Comparison of ENCODE assay signal across 19 cellular contexts in the genomic region with DNA sequence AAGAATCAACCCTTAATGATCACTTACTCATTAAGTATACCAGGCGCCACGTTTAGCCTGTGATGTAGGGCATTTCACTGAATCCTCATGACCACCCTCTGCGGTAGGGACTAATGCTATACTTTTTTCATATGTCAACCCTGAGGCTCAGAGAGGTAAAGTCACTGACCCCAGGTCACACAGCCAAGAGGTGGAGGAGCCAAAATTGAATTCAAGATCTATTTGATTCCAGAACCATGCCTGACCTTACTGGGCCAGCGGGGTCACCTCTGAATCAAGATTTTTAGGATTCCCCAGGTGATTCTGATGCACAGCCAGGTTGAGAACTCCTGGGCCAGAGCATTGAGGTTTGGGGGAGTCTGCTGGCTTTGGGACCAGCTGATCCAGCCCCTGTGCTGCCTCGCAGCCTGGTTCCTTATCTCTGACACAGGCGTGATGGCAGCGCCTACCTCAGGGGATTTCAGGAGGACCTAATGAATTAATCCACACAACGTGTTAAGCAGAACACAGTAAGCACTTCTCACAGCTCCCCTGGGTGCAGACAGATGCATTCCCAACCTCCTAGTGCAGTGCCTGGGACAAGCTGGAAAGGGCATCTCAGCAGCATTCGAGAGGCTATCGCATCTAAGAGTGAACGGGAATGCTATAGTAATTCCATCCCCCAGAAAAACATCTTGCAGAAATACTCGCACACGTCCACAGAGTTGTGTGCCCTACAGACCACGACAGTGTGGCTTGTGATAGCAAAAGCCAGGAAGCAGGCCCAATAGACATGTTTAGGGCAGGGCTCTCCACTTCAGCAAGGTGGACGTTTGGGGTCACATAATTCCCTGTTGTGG.
A peak's percentile ranks its signal among the peaks of the same experiment; 100 is the strongest.
DNase-seq lines count a peak whose midpoint lies in the region; ATAC-seq and TF ChIP-seq lines count a peak whose summit lies in the region.
"Had no signal": no experiment of that assay in that cellular context is flagged by ENCODE, and none has a peak within 500 bp of the region (broad histone marks: within the 10 kb centered on the region; RNA-seq: fewer than 3 reads in every experiment).

No MANE protein-coding gene starts in this region.

- peak; percentile 18 for DNase-seq in NCI-H2171 treated with DMSO at 0.1 percent for 48 hours (lab: John Stamatoyannopoulos, UW)
- no peak for DNase-seq in lower lobe of right lung
- DNase-seq in tibial artery, result no peak
- DNase-seq in substantia nigra (lab: John Stamatoyannopoulos, UW), result no peak
- no peak for DNase-seq in NOMO-1 (lab: John Stamatoyannopoulos, UW; ENCODE audit: unreplicated experiment in 2 of 2)
- DNase-seq in NCI-H187 treated with DMSO at 0.1 percent for 48 hours (lab: John Stamatoyannopoulos, UW), result no peak
- DNase-seq in activated CD4-positive, alpha-beta T cell treated with anti-CD3 and anti-CD28 coated beads, Interleukin-2, amount 50 U/mL, for 48 hours, result no peak
- DNase-seq: activated CD4-positive, alpha-beta T cell treated with anti-CD3 and anti-CD28 coated beads for 4 hours; CD8-positive, alpha-beta T cell; DMS79 treated with DMSO at 0.1 percent for 48 hours; H7; NCI-H1436; stimulated activated CD4-positive, alpha-beta T cell treated with anti-CD3 and anti-CD28 coated beads, Interleukin-2, amount 100 ng/mL, for 24 hours; stimulated activated naive CD8-positive, alpha-beta T cell treated with anti-CD3 and anti-CD28 coated beads, Interleukin-15, amount 100 ng/mL, for 72 hours; SW 1271 had no signal

- H3K4me3 ChIP-seq in lower lobe of right lung, result no peak overlapping the region
- no peak overlapping the region for H3K4me3 ChIP-seq in tibial artery
- H3K4me3 ChIP-seq: cardiac muscle cell, lung had no signal

- TF ChIP-seq CTCF in lower lobe of right lung (IDR thresholded peaks at IDR 0.05) (no peak), tibial artery (IDR thresholded peaks at IDR 0.05) (no peak)

- H3K4me1 ChIP-seq in lower lobe of right lung (peaks cover 34% of the 10 kb centered on the region), tibial artery (peaks cover 0 to 62% (median 27%) of the 10 kb centered on the region in 4 donors)

- intact Hi-C loops in dendritic cell treated with granulocyte-macrophage colony-stimulating factor and Interleukin-4, amounts not matched to agents 40 ng/mL and 50 ng/mL, for 4 days (cut with micrococcal nuclease), result loop anchor here (5.0 kb wide), 1 partner anchor 44 kb away; no protein-coding TSS in a partner anchor
- intact Hi-C loops in lower lobe of right lung (cut with DNase I) (no loop called here), tibial artery (cut with DNase I; ENCODE audit: low total_unique reads) (no loop called here)

- H3K27me3 ChIP-seq in lower lobe of right lung (ENCODE audit: low read depth) (no peaks in the 10 kb centered on the region), tibial artery (no peaks in the 10 kb centered on the region)
- H3K27me3 ChIP-seq: cardiac muscle cell had no signal

- no peaks in the 10 kb centered on the region for H3K9me3 Mint-ChIP-seq in dendritic cell treated with granulocyte-macrophage colony-stimulating factor and Interleukin-4, amounts not matched to agents 40 ng/mL and 50 ng/mL, for 4 days
- H3K9me3 Mint-ChIP-seq: CD8-positive, alpha-beta T cell; stimulated activated naive CD8-positive, alpha-beta T cell treated with anti-CD3 and anti-CD28 coated beads, Interleukin-15, amount 100 ng/mL, for 72 hours had no signal

- H3K36me3 ChIP-seq in lower lobe of right lung (no peaks in the 10 kb centered on the region), tibial artery (no peaks in the 10 kb centered on the region)
- H3K36me3 ChIP-seq: cardiac muscle cell had no signal

- H3K36me3 Mint-ChIP-seq in dendritic cell treated with granulocyte-macrophage colony-stimulating factor and Interleukin-4, amounts not matched to agents 40 ng/mL and 50 ng/mL, for 4 days (ENCODE audit: low read depth), result no peaks in the 10 kb centered on the region
- H3K36me3 Mint-ChIP-seq: CD8-positive, alpha-beta T cell had no signal

- H3K27ac ChIP-seq in lower lobe of right lung (peak overlapping the region; percentile 46), tibial artery (peak overlapping the region; percentile 3 to 41), substantia nigra (ENCODE audit: low read depth, low read length, poor library complexity, severe bottlenecking) (no peak overlapping the region)
- H3K27ac ChIP-seq: cardiac muscle cell, epithelial cell of prostate had no signal

- ATAC-seq in lower lobe of right lung, result no peak
- ATAC-seq: CD8-positive, alpha-beta T cell; stimulated activated naive CD8-positive, alpha-beta T cell treated with anti-CD3 and anti-CD28 coated beads, Interleukin-15, amount 100 ng/mL, for 72 hours had no signal

- peaks cover 18% of the 10 kb centered on the region for H3K27me3 Mint-ChIP-seq in dendritic cell treated with granulocyte-macrophage colony-stimulating factor and Interleukin-4, amounts not matched to agents 40 ng/mL and 50 ng/mL, for 4 days

- H3K4me1 Mint-ChIP-seq in dendritic cell treated with granulocyte-macrophage colony-stimulating factor and Interleukin-4, amounts not matched to agents 40 ng/mL and 50 ng/mL, for 4 days (ENCODE audit: low read depth), result peaks cover 38% of the 10 kb centered on the region
- H3K4me1 Mint-ChIP-seq: stimulated activated naive CD8-positive, alpha-beta T cell treated with anti-CD3 and anti-CD28 coated beads, Interleukin-15, amount 100 ng/mL, for 72 hours had no signal

- H3K9me3 ChIP-seq in lower lobe of right lung (no peaks in the 10 kb centered on the region), tibial artery (no peaks in the 10 kb centered on the region)

- H3K4me3 Mint-ChIP-seq in dendritic cell treated with granulocyte-macrophage colony-stimulating factor and Interleukin-4, amounts not matched to agents 40 ng/mL and 50 ng/mL, for 4 days, result no peak overlapping the region
- H3K4me3 Mint-ChIP-seq: CD8-positive, alpha-beta T cell; stimulated activated naive CD8-positive, alpha-beta T cell treated with anti-CD3 and anti-CD28 coated beads, Interleukin-15, amount 100 ng/mL, for 72 hours had no signal

- peak overlapping the region; percentile 37 for H3K27ac Mint-ChIP-seq in dendritic cell treated with granulocyte-macrophage colony-stimulating factor and Interleukin-4, amounts not matched to agents 40 ng/mL and 50 ng/mL, for 4 days
- H3K27ac Mint-ChIP-seq: CD8-positive, alpha-beta T cell; stimulated activated naive CD8-positive, alpha-beta T cell treated with anti-CD3 and anti-CD28 coated beads, Interleukin-15, amount 100 ng/mL, for 72 hours had no signal
